In genomic region chr13:110980921-110981320, GRCh38 we compare ENCODE assay signal across 24 cellular contexts.
"Had no signal": no experiment of that assay in that cellular context is flagged by ENCODE, and none has a peak within 500 bp of the region (broad histone marks: within the 10 kb centered on the region; RNA-seq: fewer than 3 reads in every experiment).

No MANE protein-coding gene starts in this region.

- H3K27me3 ChIP-seq: SJCRH30 had no signal

- DNase-seq: activated CD4-positive, alpha-beta memory T cell treated with anti-CD3 and anti-CD28 coated beads for 36 hours; activated CD4-positive, alpha-beta T cell treated with anti-CD3 and anti-CD28 coated beads, Interleukin-2, amount 10 ng/mL, durations not matched to agents 7 days and 5 days; activated CD8-positive, alpha-beta memory T cell treated with anti-CD3 and anti-CD28 coated beads, Interleukin-2, amount 50 U/mL, for 4 hours; activated gamma-delta T cell treated with Interleukin-2 at 50 U/mL for 16 hours; activated naive CD4-positive, alpha-beta T cell treated with anti-CD3 and anti-CD28 coated beads for 36 hours; activated naive CD8-positive, alpha-beta T cell treated with anti-CD3 and anti-CD28 coated beads, Interleukin-2, amount 50 U/mL, for 24 hours; activated T-cell treated with anti-CD3 and anti-CD28 coated beads for 4 hours; activated T-cell treated with anti-CD3 and anti-CD28 coated beads, Interleukin-2, amount 50 U/mL, for 4 hours; caudate nucleus; cerebellar nuclear complex; Karpas-422; NCI-H1105 treated with DMSO at 0.1 percent for 48 hours; NCI-H1436; NCI-H1694; NCI-H1930; NCI-H2081 treated with DMSO at 0.1 percent for 48 hours; NCI-H510A; NCI-H526; NCI-H748 treated with DMSO at 0.1 percent for 48 hours; NK-92 treated with Interleukin-12 subunit alpha and Interleukin-12 subunit beta, amount 100 ng/mL, for 24 hours; Right ventricle myocardium superior; SJCRH30; T1000 had no signal

- H3K4me3 ChIP-seq: SJCRH30, SK-N-MC had no signal

- H3K36me3 ChIP-seq: SJCRH30 had no signal

- H3K4me1 ChIP-seq: SJCRH30 had no signal

- H3K27ac ChIP-seq: SJCRH30, SK-N-MC had no signal

- ATAC-seq: activated naive CD8-positive, alpha-beta T cell treated with anti-CD3 and anti-CD28 coated beads, Interleukin-2, amount 50 U/mL, for 24 hours; activated T-cell treated with anti-CD3 and anti-CD28 coated beads, Interleukin-2, amount 50 U/mL, for 4 hours had no signal

- H3K9me3 ChIP-seq: SJCRH30 had no signal
